ENCODE assay signal across 8 cellular contexts in genomic region chr19:56838930-56839664, GRCh38. TPM values are rescaled to one million over a fixed set of nuclear protein-coding genes. Genes with fewer than 3 reads are reported as not detected.
A peak's percentile ranks its signal among the peaks of the same experiment; 100 is the strongest.
DNase-seq lines count a peak whose midpoint lies in the region; ATAC-seq, FAIRE-seq and TF ChIP-seq lines count a peak whose summit lies in the region.

No MANE protein-coding gene starts in this region.

- H4K20me1 ChIP-seq in SK-N-SH (ENCODE audit: insufficient read depth), result no peaks in the 10 kb centered on the region

- no peak for TF ChIP-seq RAD21 in SK-N-SH (IDR thresholded peaks at IDR 0.05; ENCODE audit: low read length)

- FAIRE-seq in frontal cortex (lab: Jason Lieb, UNC) (peak; percentile 88), pancreas (lab: Jason Lieb, UNC) (peak; percentile 59)

- whole genome bisulfite sequencing in SK-N-SH (ENCODE audit: low lambda C conversion rate), result 43% methylated on average over 23 of the region's 33 CpGs
- 36 to 54% methylated on average over 33 of the region's 33 CpGs for WGBS in pancreas, 2 donors

- H3K9me2 ChIP-seq in SK-N-SH, result no peaks in the 10 kb centered on the region

- no peak overlapping the region for H3K27ac ChIP-seq in CD4-positive, alpha-beta T cell (ENCODE audit: low read depth, low read length)
- peak overlapping the region in 1 of 2 experiments; percentile 9; a peak in 1 of 4 replicates for H3K27ac ChIP-seq in SK-N-SH (ENCODE audit: low read depth in 2 of 2, low read length in 1 of 2)
- peak overlapping the region; percentile 63 to 84 (median 74) for H3K27ac ChIP-seq in pancreas

- H3K9me3 Mint-ChIP-seq in CD4-positive, alpha-beta T cell, result peaks cover 25% of the 10 kb centered on the region

- no peaks in the 10 kb centered on the region for H3K4me1 Mint-ChIP-seq in CD4-positive, alpha-beta T cell (ENCODE audit: low read depth)

- H3K36me3 Mint-ChIP-seq in CD4-positive, alpha-beta T cell (ENCODE audit: low read depth), result peaks cover 36% of the 10 kb centered on the region

- no peak overlapping the region for H3K4me2 ChIP-seq in SK-N-SH

- no peak overlapping the region for H3K4me3 Mint-ChIP-seq in CD4-positive, alpha-beta T cell

- no peak overlapping the region for H3K27ac Mint-ChIP-seq in CD4-positive, alpha-beta T cell

- no peak overlapping the region for H2AFZ ChIP-seq in SK-N-SH (ENCODE audit: low read depth)

- peak in 1 of 10 experiments; percentile 7 for DNase-seq in CD4-positive, alpha-beta T cell
- DNase-seq in SK-N-SH (peak; percentile 69), frontal cortex (ENCODE audit: low spot score in 2 of 2) (peak; percentile 45 to 61), pancreas (peak; percentile 89 to 99 (median 98)), A172 (ENCODE audit: low spot score) (no peak), hepatic stellate cell (ENCODE audit: low spot score) (no peak), HT-29 (ENCODE audit: low spot score) (no peak), NCI-H1092 (lab: John Stamatoyannopoulos, UW) (no peak)

- H3K27me3 ChIP-seq in CD4-positive, alpha-beta T cell (ENCODE audit: control insufficient read depth, insufficient read depth, low read length), result peaks cover 9% of the 10 kb centered on the region
- H3K27me3 ChIP-seq in SK-N-SH (ENCODE audit: insufficient read depth), result no peaks in the 10 kb centered on the region
- no peaks in the 10 kb centered on the region for H3K27me3 ChIP-seq in pancreas

- TF ChIP-seq EP300 in SK-N-SH (IDR thresholded peaks at IDR 0.05; ENCODE audit: borderline replicate concordance in 1 of 2, low read depth in 1 of 2, low read length in 1 of 2), result no peak

- peak; percentile 21 for ATAC-seq in CD4-positive, alpha-beta T cell (ENCODE audit: poor library complexity)
- ATAC-seq in pancreas, result peak; percentile 51 to 65 (median 58)

- CTCF ChIA-PET in CD4-positive, alpha-beta T cell (lab: Charles Lee), result no interaction called here
- CTCF ChIA-PET in SK-N-SH (lab: Yijun Ruan, JAX), result interaction anchor here (1.0 to 3.4 kb wide), 8 partner anchors 35 to 260 kb away, joined by 3 to 70 read pairs (median 6); no protein-coding TSS in a partner anchor

- H3K4me3 ChIP-seq in SK-N-SH (ENCODE audit: low read depth in 2 of 2, low read length in 1 of 2) (peak overlapping the region in 1 of 2 experiments; percentile 46; a peak in 1 of 4 replicates), pancreas (peak overlapping the region in 2 of 4 donors; percentile 39 to 49)

- POLR2A ChIA-PET in CD4-positive, alpha-beta T cell (lab: Charles Lee), result no interaction called here
- POLR2A ChIA-PET in SK-N-SH (lab: Yijun Ruan, JAX), result interaction anchor here (0.7 kb wide), 1 partner anchor 545 kb away, joined by 3 read pairs; no protein-coding TSS in a partner anchor

- H3K36me3 ChIP-seq in SK-N-SH (replicated peaks in 1 of 2; ENCODE audit: control insufficient read depth in 1 of 2, insufficient read depth in 2 of 2, low read length in 1 of 2), result no peaks in the 10 kb centered on the region
- no peaks in the 10 kb centered on the region for H3K36me3 ChIP-seq in pancreas

- peaks cover 18% of the 10 kb centered on the region for H3K27me3 Mint-ChIP-seq in CD4-positive, alpha-beta T cell

- no peak for TF ChIP-seq CTCF in CD4-positive, alpha-beta T cell (IDR thresholded peaks at IDR 0.05)
- no peak for TF ChIP-seq CTCF in SK-N-SH (IDR thresholded peaks at IDR 0.05)
- no peak for TF ChIP-seq CTCF in pancreas (IDR thresholded peaks at IDR 0.05)

- intact Hi-C loops in CD4-positive, alpha-beta T cell (cut with DNase I, micrococcal nuclease), result no loop called here
- intact Hi-C loops in pancreas (cut with DNase I), result no loop called here

- no peaks in the 10 kb centered on the region for H3K79me2 ChIP-seq in SK-N-SH (ENCODE audit: insufficient read depth)

- H3K4me1 ChIP-seq in SK-N-SH (ENCODE audit: control insufficient read depth in 1 of 2, insufficient read depth in 2 of 2, low read depth in 1 of 2, low read length in 1 of 2) (peaks cover 0 to 2% of the 10 kb centered on the region in 2 experiments; a peak in 1 of 4 replicates), pancreas (no peaks in the 10 kb centered on the region)

- peaks cover 65% of the 10 kb centered on the region for H3K9me3 ChIP-seq in CD4-positive, alpha-beta T cell (ENCODE audit: control insufficient read depth, low read length)
- H3K9me3 ChIP-seq in SK-N-SH (no peaks in the 10 kb centered on the region), pancreas (no peaks in the 10 kb centered on the region)

- H3F3A ChIP-seq in SK-N-SH (replicated peaks; ENCODE audit: insufficient read depth), result no peaks in the 10 kb centered on the region

- no peak overlapping the region for H3K9ac ChIP-seq in SK-N-SH

TF ChIP-seq in SK-N-SH, 30 proteins besides CTCF, POLR2A, EP300 and RAD21:
- peak; percentile 69 for TF ChIP-seq PBX3 (IDR thresholded peaks at IDR 0.05)
- peak; percentile 85 for TF ChIP-seq YY1 (IDR thresholded peaks at IDR 0.05; ENCODE audit: low read depth)
- TF ChIP-seq NRF1 (IDR thresholded peaks at IDR 0.05; ENCODE audit: low read depth, low read length), result peak; percentile 62
- TF ChIP-seq MXI1 (IDR thresholded peaks at IDR 0.05; ENCODE audit: low read depth, low read length), result no peak
TF ChIP-seq in SK-N-SH: peak in this region for 3.

RNA-seq across cellular contexts. Expression of gene PEG3, which starts 1.4 kb away (rescaled TPM):
- under 1 TPM in 1 of 2 experiments, not detected in 1; 0.06 TPM for total RNA-seq in CD4-positive, alpha-beta T cell
- 0.12 and 0.29 TPM in 2 replicates for polyA plus RNA-seq in SK-N-SH (2012; rRNA removed)
- 0.19 and 0.29 TPM in 2 replicates for polyA plus RNA-seq in SK-N-SH (2012; cell fraction: cytosol; rRNA removed)
- polyA plus RNA-seq in SK-N-SH (2012; cell fraction: nucleus; rRNA removed), result 0.52 and 0.61 TPM in 2 replicates
- total RNA-seq in frontal cortex, result 49.7 TPM
- total RNA-seq in pancreas, result 1 to 10 TPM; 1.5 to 4.2 (median 2.8) TPM
- 1 to 10 TPM; 1.7 to 2.8 TPM for polyA plus RNA-seq in pancreas
- not detected in 2 replicates for total RNA-seq in A172 (2014; rRNA removed; shearing (Covaris generic))
- not detected in 2 replicates for total RNA-seq in HT-29 (2014; rRNA removed; shearing (Covaris generic))

RNA-seq across cellular contexts. Expression of gene ZIM2, which starts 1.4 kb away (rescaled TPM):
- not detected for total RNA-seq in CD4-positive, alpha-beta T cell
- not detected in 2 replicates for polyA plus RNA-seq in SK-N-SH (2012; rRNA removed)
- 0.03 TPM in 1 of 2 replicates, not detected in the other for polyA plus RNA-seq in SK-N-SH (2012; cell fraction: cytosol; rRNA removed)
- not detected in 2 replicates for polyA plus RNA-seq in SK-N-SH (2012; cell fraction: nucleus; rRNA removed)
- total RNA-seq in frontal cortex, result 4.5 TPM
- under 1 TPM in 3 of 6 donors, not detected in 3; 0.12 to 0.52 (median 0.13) TPM for total RNA-seq in pancreas
- polyA plus RNA-seq in pancreas, result under 1 TPM; 0.08 to 0.09 TPM
- not detected in 2 replicates for total RNA-seq in A172 (2014; rRNA removed; shearing (Covaris generic))
- not detected in 2 replicates for total RNA-seq in HT-29 (2014; rRNA removed; shearing (Covaris generic))

Comparison
In these comparisons a context has a peak if more than half of its experiments do, and no peak if none do; other contexts are left out.
1. DNase-seq: peak in SK-N-SH (single experiment), frontal cortex (2 of 2) and pancreas (6 of 6); none in A172 (single experiment), hepatic stellate cell (single experiment), HT-29 (single experiment) and NCI-H1092 (single experiment).